In the genomic region with DNA sequence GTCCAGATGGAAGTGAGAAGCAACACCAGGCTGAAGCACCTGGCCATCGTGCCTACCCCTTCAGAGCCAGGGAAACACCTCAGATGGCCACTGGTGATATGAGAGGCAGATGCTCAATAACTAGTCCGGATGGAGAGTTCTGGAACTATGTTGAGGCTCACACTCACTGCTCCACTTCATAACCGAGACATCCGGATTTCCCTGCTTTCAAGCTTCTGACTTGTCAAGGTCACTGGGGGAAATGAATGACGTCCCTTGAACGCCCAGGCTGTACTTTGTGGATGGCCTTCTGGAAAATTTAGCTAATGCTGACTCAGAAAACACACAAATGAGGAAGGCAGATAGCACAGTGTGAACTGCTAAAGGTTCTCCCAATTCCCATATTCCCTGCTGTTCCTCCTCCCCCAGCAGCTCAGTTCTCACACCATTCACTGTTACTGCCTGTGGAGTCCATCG, we compare ENCODE assay signal across 15 cellular contexts. TPM values are rescaled to one million over a fixed set of nuclear protein-coding genes. Genes with fewer than 3 reads are reported as not detected.
DNase-seq lines count a peak whose midpoint lies in the region; ATAC-seq, FAIRE-seq and TF ChIP-seq lines count a peak whose summit lies in the region.
"Had no signal": no experiment of that assay in that cellular context is flagged by ENCODE, and none has a peak within 500 bp of the region (broad histone marks: within the 10 kb centered on the region; RNA-seq: fewer than 3 reads in every experiment).

Gene LYVE1, minus strand, starts transcription at position 180 of the 456 bp plus-strand sequence. Its CDS starts 133 bp downstream, at position 47.

- no peak for DNase-seq in SK-N-MC (ENCODE audit: low read depth, low spot score)
- DNase-seq in fibroblast of mammary gland (ENCODE audit: low read depth): peak; percentile 47
- DNase-seq in lower lobe of right lung: no peak
- DNase-seq in smooth muscle cell (lab: John Stamatoyannopoulos, UW; ENCODE audit: unreplicated experiment): no peak
- DNase-seq in RCC 7860 (ENCODE audit: low spot score): no peak
- no peak for DNase-seq in effector memory CD8-positive, alpha-beta T cell
- no peak for DNase-seq in NCI-H774 (lab: John Stamatoyannopoulos, UW)
- DNase-seq: activated T-cell treated with anti-CD3 and anti-CD28 coated beads, Interleukin-2, amount 50 U/mL, for 72 hours; DMS79 treated with DMSO at 0.1 percent for 48 hours; MG63; NCI-H446 treated with DMSO at 0.1 percent for 48 hours; stimulated activated naive B cell treated with anti-CD40 and anti-IgM and Interleukin-4, amounts not matched to agents 10 μg/mL and 1 μg/mL and 100 μg/mL, for 72 hours had no signal

- peak within 1 kb of the TSS in 1 of 2 donors; percentile 24 for H3K27ac Mint-ChIP-seq in effector memory CD8-positive, alpha-beta T cell
- H3K27ac Mint-ChIP-seq: activated T-cell treated with anti-CD3 and anti-CD28 coated beads, Interleukin-2, amount 50 U/mL, for 72 hours; stimulated activated naive B cell treated with anti-CD40 and anti-IgM and Interleukin-4, amounts not matched to agents 10 μg/mL and 1 μg/mL and 100 μg/mL, for 72 hours had no signal

- no peaks in the 10 kb centered on the region for H3K9me3 Mint-ChIP-seq in effector memory CD8-positive, alpha-beta T cell
- H3K9me3 Mint-ChIP-seq: activated T-cell treated with anti-CD3 and anti-CD28 coated beads, Interleukin-2, amount 50 U/mL, for 72 hours; central memory CD8-positive, alpha-beta T cell; stimulated activated naive B cell treated with anti-CD40 and anti-IgM and Interleukin-4, amounts not matched to agents 10 μg/mL and 1 μg/mL and 100 μg/mL, for 72 hours had no signal

- no peaks in the 10 kb centered on the region for H3K27me3 ChIP-seq in lower lobe of right lung (ENCODE audit: low read depth)
- H3K27me3 ChIP-seq in smooth muscle cell (ENCODE audit: low read depth): no peaks in the 10 kb centered on the region
- H3K27me3 ChIP-seq: MG63 had no signal

- H3F3A ChIP-seq in smooth muscle cell (ENCODE audit: low read depth): no peaks in the 10 kb centered on the region

- peak within 1 kb of the TSS; percentile 28 for H3K9ac ChIP-seq in SK-N-MC (ENCODE audit: insufficient read length)
- H3K9ac ChIP-seq in smooth muscle cell (ENCODE audit: low read depth): no peak within 1 kb of the TSS

- H3K4me3 ChIP-seq in SK-N-MC (peak within 1 kb of the TSS; percentile 6; the same call in 1 of the 2 replicates), fibroblast of mammary gland (ENCODE audit: control insufficient read depth, low read depth, low read length) (no peak within 1 kb of the TSS), lower lobe of right lung (no peak within 1 kb of the TSS), smooth muscle cell (no peak within 1 kb of the TSS)
- H3K4me3 ChIP-seq: MG63 had no signal

- intact Hi-C loops in lower lobe of right lung (cut with DNase I): no loop called here

- peaks cover 28 to 59% of the 10 kb centered on the region in 2 donors for H3K27me3 Mint-ChIP-seq in effector memory CD8-positive, alpha-beta T cell
- H3K27me3 Mint-ChIP-seq: stimulated activated naive B cell treated with anti-CD40 and anti-IgM and Interleukin-4, amounts not matched to agents 10 μg/mL and 1 μg/mL and 100 μg/mL, for 72 hours had no signal

- H3K79me2 ChIP-seq in smooth muscle cell (ENCODE audit: low read depth): no peaks in the 10 kb centered on the region

- H3K36me3 Mint-ChIP-seq in effector memory CD8-positive, alpha-beta T cell (ENCODE audit: insufficient read depth): no peaks in the 10 kb centered on the region
- H3K36me3 Mint-ChIP-seq: stimulated activated naive B cell treated with anti-CD40 and anti-IgM and Interleukin-4, amounts not matched to agents 10 μg/mL and 1 μg/mL and 100 μg/mL, for 72 hours had no signal

- H3K9me3 ChIP-seq in SK-N-MC (ENCODE audit: low read depth, low read length) (no peaks in the 10 kb centered on the region), lower lobe of right lung (no peaks in the 10 kb centered on the region), smooth muscle cell (replicated peaks; ENCODE audit: low read depth) (no peaks in the 10 kb centered on the region)
- H3K9me3 ChIP-seq: MG63 had no signal

- H3K4me3 Mint-ChIP-seq in effector memory CD8-positive, alpha-beta T cell: no peak within 1 kb of the TSS
- H3K4me3 Mint-ChIP-seq: activated T-cell treated with anti-CD3 and anti-CD28 coated beads, Interleukin-2, amount 50 U/mL, for 72 hours; central memory CD8-positive, alpha-beta T cell; stimulated activated naive B cell treated with anti-CD40 and anti-IgM and Interleukin-4, amounts not matched to agents 10 μg/mL and 1 μg/mL and 100 μg/mL, for 72 hours had no signal

- peak within 1 kb of the TSS; percentile 48 for H2AFZ ChIP-seq in smooth muscle cell (ENCODE audit: low read depth)

- no peak within 1 kb of the TSS for H3K4me2 ChIP-seq in smooth muscle cell

- TF ChIP-seq CTCF in fibroblast of mammary gland (conservative IDR thresholded peaks at IDR 0.05; ENCODE audit: control insufficient read depth, insufficient read depth, low read depth, low read length): no peak
- TF ChIP-seq CTCF in lower lobe of right lung (IDR thresholded peaks at IDR 0.05): no peak
- no peak for TF ChIP-seq CTCF in smooth muscle cell (IDR thresholded peaks at IDR 0.05; ENCODE audit: borderline replicate concordance, insufficient read depth, poor library complexity, severe bottlenecking)

- H3K36me3 ChIP-seq in SK-N-MC (ENCODE audit: insufficient read depth, low read length) (no peaks in the 10 kb centered on the region), lower lobe of right lung (no peaks in the 10 kb centered on the region), smooth muscle cell (ENCODE audit: low read depth) (no peaks in the 10 kb centered on the region)
- H3K36me3 ChIP-seq: MG63 had no signal

- FAIRE-seq in RCC 7860 (lab: Jason Lieb, UNC): no peak

- no peaks in the 10 kb centered on the region for H4K20me1 ChIP-seq in smooth muscle cell (ENCODE audit: low read depth)

- H3K27ac ChIP-seq in SK-N-MC: peak within 1 kb of the TSS; percentile 93
- H3K27ac ChIP-seq in lower lobe of right lung: peak within 1 kb of the TSS; percentile 51
- no peak within 1 kb of the TSS for H3K27ac ChIP-seq in smooth muscle cell (ENCODE audit: low read depth)

- WGBS in smooth muscle cell (ENCODE audit: low lambda C conversion rate): 60% methylated on average over 7 of the region's 7 CpGs

- ATAC-seq in lower lobe of right lung: peak in 1 of 2 donors; percentile 61
- no peak for ATAC-seq in GM18867 (IDR thresholded peaks at IDR 0.05; ENCODE audit: unreplicated experiment)
- no peak for ATAC-seq in effector memory CD8-positive, alpha-beta T cell (replicated peaks)
- ATAC-seq: activated CD4-positive, CD25-positive, alpha-beta regulatory T cell treated with anti-CD3 and anti-CD28 coated beads, Interleukin-2, amount 50 U/mL, for 24 hours; activated T-cell treated with anti-CD3 and anti-CD28 coated beads, Interleukin-2, amount 50 U/mL, for 72 hours; stimulated activated naive B cell treated with anti-CD40 and anti-IgM and Interleukin-4, amounts not matched to agents 10 μg/mL and 1 μg/mL and 100 μg/mL, for 72 hours had no signal

- H3K4me1 ChIP-seq in lower lobe of right lung (peaks cover 9% of the 10 kb centered on the region), smooth muscle cell (ENCODE audit: low read depth) (no peaks in the 10 kb centered on the region)

- no peaks in the 10 kb centered on the region for H3K4me1 Mint-ChIP-seq in effector memory CD8-positive, alpha-beta T cell (ENCODE audit: low read depth in 2 of 2)
- H3K4me1 Mint-ChIP-seq: central memory CD8-positive, alpha-beta T cell had no signal

RNA-seq across cellular contexts. Expression of gene LYVE1, which starts in this region (rescaled TPM):
- total RNA-seq in lower lobe of right lung: 95.2 TPM
- not detected in 2 replicates for total RNA-seq in smooth muscle cell
- polyA plus RNA-seq in smooth muscle cell: not detected in 2 replicates
- total RNA-seq: activated T-cell treated with anti-CD3 and anti-CD28 coated beads, Interleukin-2, amount 50 U/mL, for 72 hours had no signal

Comparison
In these comparisons a context has a peak if more than half of its experiments do, and no peak if none do; other contexts are left out.
1. RNA of gene LYVE1 (total RNA-seq): 95.2 TPM in lower lobe of right lung (single experiment); not detected in smooth muscle cell; every median in the first group is over 10 times any median in the second.